ENCODE assay signal across 38 cellular contexts in the genomic region with DNA sequence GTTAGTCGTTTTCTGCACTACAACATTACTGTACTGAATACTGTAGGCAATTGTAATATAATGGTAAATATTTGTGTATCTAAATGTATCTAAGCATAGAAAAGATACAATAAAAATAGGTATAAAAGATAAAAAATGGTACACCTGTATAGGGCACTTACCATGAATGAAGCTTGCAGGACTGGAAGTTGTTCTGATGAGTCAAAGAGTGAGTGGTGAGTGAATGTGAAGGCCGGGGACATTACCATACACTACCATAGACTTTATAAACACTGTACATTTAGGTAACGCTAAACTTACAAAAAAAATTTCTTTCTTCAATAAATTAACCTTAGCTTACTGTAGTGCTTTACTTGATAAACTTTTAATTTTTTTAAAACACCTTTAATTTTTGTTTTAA.
"Had no signal": no experiment of that assay in that cellular context is flagged by ENCODE, and none has a peak within 500 bp of the region (broad histone marks: within the 10 kb centered on the region; RNA-seq: fewer than 3 reads in every experiment).

No MANE protein-coding gene starts in this region.

- H3K4me1 Mint-ChIP-seq: activated CD4-positive, alpha-beta T cell treated with anti-CD3 and anti-CD28 coated beads, Interleukin-2, amount 10 ng/mL, durations not matched to agents 7 days and 5 days; WTC11 had no signal

- H3K36me3 ChIP-seq: ascending aorta, cardiac muscle cell, WERI-Rb-1 had no signal

- H3K27me3 ChIP-seq: ascending aorta, cardiac muscle cell had no signal

- H3K36me3 Mint-ChIP-seq: activated naive CD4-positive, alpha-beta T cell treated with anti-CD3 and anti-CD28 coated beads, Interleukin-2, amount 10 ng/mL, durations not matched to agents 7 days and 5 days; WTC11 had no signal

- H3K9me3 Mint-ChIP-seq: activated CD4-positive, alpha-beta memory T cell treated with anti-CD3 and anti-CD28 coated beads, Interleukin-2, amount 10 ng/mL, durations not matched to agents 7 days and 5 days; activated CD4-positive, alpha-beta T cell treated with anti-CD3 and anti-CD28 coated beads, Interleukin-2, amount 10 ng/mL, durations not matched to agents 7 days and 5 days; activated naive CD4-positive, alpha-beta T cell treated with anti-CD3 and anti-CD28 coated beads, Interleukin-2, amount 10 ng/mL, durations not matched to agents 7 days and 5 days; activated naive CD4-positive, alpha-beta T cell treated with anti-CD3 and anti-CD28 coated beads, Interleukin-2, amount 50 U/mL, for 24 hours; activated naive CD8-positive, alpha-beta T cell treated with anti-CD3 and anti-CD28 coated beads, Interleukin-2, amount 10 ng/mL, durations not matched to agents 7 days and 5 days; activated naive CD8-positive, alpha-beta T cell treated with anti-CD3 and anti-CD28 coated beads, Interleukin-2, amount 50 U/mL, for 24 hours; activated T-cell treated with anti-CD3 and anti-CD28 coated beads, Interleukin-2, amount 50 U/mL, for 24 hours; activated T-helper 2 cell treated with anti-CD3 and anti-CD28 coated beads, Interferon-gamma antibody, Interleukin-2, Interleukin-4, amounts not matched to agents 10 μg/mL and 5 μg/mL and 100 μg/mL, durations not matched to agents 14 hours and 24 hours and 36 hours; brain; central memory CD8-positive, alpha-beta T cell; T-helper 1 cell treated with Interleukin-12 subunit alpha and Interleukin-12 subunit beta and Interleukin-4 antibody, amounts not matched to agents 30 μg/mL and 1 μg/mL, for 36 hours; T-helper 2 cell treated with Interferon-gamma antibody and Interleukin-4, amounts not matched to agents 5 μg/mL and 100 μg/mL, for 36 hours; WTC11 had no signal

- H3K27ac ChIP-seq: cardiac muscle cell, WERI-Rb-1 had no signal

- H3K4me3 Mint-ChIP-seq: activated CD4-positive, alpha-beta memory T cell treated with anti-CD3 and anti-CD28 coated beads, Interleukin-2, amount 10 ng/mL, durations not matched to agents 7 days and 5 days; activated CD4-positive, alpha-beta T cell treated with anti-CD3 and anti-CD28 coated beads for 36 hours; activated CD4-positive, alpha-beta T cell treated with anti-CD3 and anti-CD28 coated beads, Interleukin-2, amount 10 ng/mL, durations not matched to agents 7 days and 5 days; activated CD8-positive, alpha-beta memory T cell treated with anti-CD3 and anti-CD28 coated beads, Interleukin-2, amount 10 ng/mL, durations not matched to agents 7 days and 5 days; activated CD8-positive, alpha-beta T cell treated with anti-CD3 and anti-CD28 coated beads, Interleukin-2, amount 10 ng/mL, durations not matched to agents 7 days and 5 days; activated naive CD4-positive, alpha-beta T cell treated with anti-CD3 and anti-CD28 coated beads, Interleukin-2, amount 10 ng/mL, durations not matched to agents 7 days and 5 days; activated naive CD4-positive, alpha-beta T cell treated with anti-CD3 and anti-CD28 coated beads, Interleukin-2, amount 50 U/mL, for 24 hours; activated naive CD8-positive, alpha-beta T cell; activated naive CD8-positive, alpha-beta T cell treated with anti-CD3 and anti-CD28 coated beads, Interleukin-2, amount 10 ng/mL, durations not matched to agents 7 days and 5 days; activated naive CD8-positive, alpha-beta T cell treated with anti-CD3 and anti-CD28 coated beads, Interleukin-2, amount 50 U/mL, for 24 hours; activated T-cell treated with anti-CD3 and anti-CD28 coated beads, Interleukin-2, amount 50 U/mL, for 24 hours; brain; central memory CD8-positive, alpha-beta T cell; T-helper 1 cell treated with Interleukin-12 subunit alpha and Interleukin-12 subunit beta and Interleukin-4 antibody, amounts not matched to agents 30 μg/mL and 1 μg/mL, for 36 hours; T-helper 2 cell treated with Interferon-gamma antibody and Interleukin-4, amounts not matched to agents 5 μg/mL and 100 μg/mL, for 36 hours; WTC11 had no signal

- H3K4me3 ChIP-seq: ascending aorta, cardiac muscle cell had no signal

- ATAC-seq: activated CD4-positive, alpha-beta T cell treated with anti-CD3 and anti-CD28 coated beads for 36 hours; activated CD4-positive, CD25-positive, alpha-beta regulatory T cell treated with anti-CD3 and anti-CD28 coated beads, Interleukin-2, amount 50 U/mL, for 24 hours; activated CD8-positive, alpha-beta memory T cell treated with anti-CD3 and anti-CD28 coated beads, Interleukin-2, amount 10 ng/mL, durations not matched to agents 7 days and 5 days; activated CD8-positive, alpha-beta T cell treated with anti-CD3 and anti-CD28 coated beads, Interleukin-2, amount 10 ng/mL, durations not matched to agents 7 days and 5 days; activated naive CD8-positive, alpha-beta T cell treated with anti-CD3 and anti-CD28 coated beads, Interleukin-2, amount 50 U/mL, for 24 hours; WTC11 had no signal

- H3K9me3 ChIP-seq: ascending aorta had no signal

- DNase-seq: activated CD4-positive, alpha-beta memory T cell treated with anti-CD3 and anti-CD28 coated beads, Interleukin-2, amount 10 ng/mL, durations not matched to agents 7 days and 5 days; activated CD4-positive, alpha-beta T cell treated with anti-CD3 and anti-CD28 coated beads for 1 hour; activated CD4-positive, alpha-beta T cell treated with anti-CD3 and anti-CD28 coated beads for 36 hours; activated CD4-positive, alpha-beta T cell treated with anti-CD3 and anti-CD28 coated beads for 48 hours; activated CD4-positive, alpha-beta T cell treated with anti-CD3 and anti-CD28 coated beads, Interleukin-2, amount 10 ng/mL, durations not matched to agents 7 days and 5 days; activated CD4-positive, alpha-beta T cell treated with anti-CD3 and anti-CD28 coated beads, Interleukin-2, amount 50 U/mL, for 48 hours; activated CD4-positive, CD25-positive, alpha-beta regulatory T cell; activated CD8-positive, alpha-beta memory T cell treated with anti-CD3 and anti-CD28 coated beads for 24 hours; activated CD8-positive, alpha-beta memory T cell treated with anti-CD3 and anti-CD28 coated beads, Interleukin-2, amount 10 ng/mL, durations not matched to agents 7 days and 5 days; activated CD8-positive, alpha-beta memory T cell treated with anti-CD3 and anti-CD28 coated beads, Interleukin-2, amount 50 U/mL, for 48 hours; activated CD8-positive, alpha-beta T cell treated with anti-CD3 and anti-CD28 coated beads, Interleukin-2, amount 10 ng/mL, durations not matched to agents 7 days and 5 days; activated effector memory CD4-positive, alpha-beta T cell treated with Interleukin-2 at 50 U/mL for 16 hours; activated gamma-delta T cell; activated naive CD4-positive, alpha-beta T cell treated with anti-CD3 and anti-CD28 coated beads, Interleukin-2, amount 10 ng/mL, durations not matched to agents 7 days and 5 days; activated naive CD4-positive, alpha-beta T cell treated with Interleukin-2 at 50 U/mL for 16 hours; activated naive CD8-positive, alpha-beta T cell treated with anti-CD3 and anti-CD28 coated beads, Interleukin-2, amount 10 ng/mL, durations not matched to agents 7 days and 5 days; activated naive CD8-positive, alpha-beta T cell treated with anti-CD3 and anti-CD28 coated beads, Interleukin-2, amount 50 U/mL, for 24 hours; activated T-cell treated with anti-CD3 and anti-CD28 coated beads, Interleukin-2, amount 50 U/mL, for 24 hours; activated T-cell treated with anti-CD3 and anti-CD28 coated beads, Interleukin-2, amount 50 U/mL, for 48 hours; amygdala; anterior cingulate cortex; caudate nucleus; cerebellar nuclear complex; T-helper 1 cell; T-helper 2 cell; T-helper 9 cell; WERI-Rb-1 had no signal

- H3K27ac Mint-ChIP-seq: activated CD4-positive, alpha-beta memory T cell treated with anti-CD3 and anti-CD28 coated beads, Interleukin-2, amount 10 ng/mL, durations not matched to agents 7 days and 5 days; activated CD4-positive, alpha-beta T cell treated with anti-CD3 and anti-CD28 coated beads for 36 hours; activated CD4-positive, alpha-beta T cell treated with anti-CD3 and anti-CD28 coated beads, Interleukin-2, amount 10 ng/mL, durations not matched to agents 7 days and 5 days; activated CD8-positive, alpha-beta memory T cell treated with anti-CD3 and anti-CD28 coated beads, Interleukin-2, amount 10 ng/mL, durations not matched to agents 7 days and 5 days; activated CD8-positive, alpha-beta T cell treated with anti-CD3 and anti-CD28 coated beads, Interleukin-2, amount 10 ng/mL, durations not matched to agents 7 days and 5 days; activated naive CD4-positive, alpha-beta T cell treated with anti-CD3 and anti-CD28 coated beads, Interleukin-2, amount 10 ng/mL, durations not matched to agents 7 days and 5 days; activated naive CD4-positive, alpha-beta T cell treated with anti-CD3 and anti-CD28 coated beads, Interleukin-2, amount 50 U/mL, for 24 hours; activated naive CD8-positive, alpha-beta T cell; activated naive CD8-positive, alpha-beta T cell treated with anti-CD3 and anti-CD28 coated beads, Interleukin-2, amount 10 ng/mL, durations not matched to agents 7 days and 5 days; activated naive CD8-positive, alpha-beta T cell treated with anti-CD3 and anti-CD28 coated beads, Interleukin-2, amount 50 U/mL, for 24 hours; activated T-cell treated with anti-CD3 and anti-CD28 coated beads, Interleukin-2, amount 50 U/mL, for 24 hours; activated T-helper 2 cell treated with anti-CD3 and anti-CD28 coated beads, Interferon-gamma antibody, Interleukin-2, Interleukin-4, amounts not matched to agents 10 μg/mL and 5 μg/mL and 100 μg/mL, durations not matched to agents 14 hours and 24 hours and 36 hours; brain; T-helper 1 cell treated with Interleukin-12 subunit alpha and Interleukin-12 subunit beta and Interleukin-4 antibody, amounts not matched to agents 30 μg/mL and 1 μg/mL, for 36 hours; T-helper 2 cell treated with Interferon-gamma antibody and Interleukin-4, amounts not matched to agents 5 μg/mL and 100 μg/mL, for 36 hours; WTC11 had no signal

- H3K27me3 Mint-ChIP-seq: activated CD4-positive, alpha-beta memory T cell treated with anti-CD3 and anti-CD28 coated beads, Interleukin-2, amount 10 ng/mL, durations not matched to agents 7 days and 5 days; activated CD4-positive, alpha-beta T cell treated with anti-CD3 and anti-CD28 coated beads for 36 hours; activated CD4-positive, alpha-beta T cell treated with anti-CD3 and anti-CD28 coated beads, Interleukin-2, amount 10 ng/mL, durations not matched to agents 7 days and 5 days; activated CD8-positive, alpha-beta memory T cell treated with anti-CD3 and anti-CD28 coated beads, Interleukin-2, amount 10 ng/mL, durations not matched to agents 7 days and 5 days; activated naive CD4-positive, alpha-beta T cell treated with anti-CD3 and anti-CD28 coated beads, Interleukin-2, amount 10 ng/mL, durations not matched to agents 7 days and 5 days; activated naive CD4-positive, alpha-beta T cell treated with anti-CD3 and anti-CD28 coated beads, Interleukin-2, amount 50 U/mL, for 24 hours; activated naive CD8-positive, alpha-beta T cell; activated naive CD8-positive, alpha-beta T cell treated with anti-CD3 and anti-CD28 coated beads, Interleukin-2, amount 10 ng/mL, durations not matched to agents 7 days and 5 days; activated naive CD8-positive, alpha-beta T cell treated with anti-CD3 and anti-CD28 coated beads, Interleukin-2, amount 50 U/mL, for 24 hours; activated T-cell treated with anti-CD3 and anti-CD28 coated beads, Interleukin-2, amount 50 U/mL, for 24 hours; central memory CD8-positive, alpha-beta T cell had no signal
